ENCODE assay signal across 2 cellular contexts in genomic region chr17:2721603-2722002, GRCh38.
TF ChIP-seq lines count a peak whose summit lies in the region.

No MANE protein-coding gene starts in this region.

TF ChIP-seq in H1, 55 proteins besides CTCF, POLR2A, EP300 and RAD21:
- TF ChIP-seq NANOG (IDR thresholded peaks at IDR 0.05; ENCODE audit: insufficient read depth, low read depth, low read length, poor library complexity, severe bottlenecking) (no peak), SAP30 (IDR thresholded peaks at IDR 0.05; ENCODE audit: insufficient read depth, insufficient replicate concordance, low read length) (no peak), GTF2F1 (IDR thresholded peaks at IDR 0.05; ENCODE audit: borderline replicate concordance, low read depth, low read length) (no peak), CHD1 (IDR thresholded peaks at IDR 0.05; ENCODE audit: low read depth, low read length) (no peak), CHD2 (IDR thresholded peaks at IDR 0.05; ENCODE audit: low read length) (no peak), EGR1 (IDR thresholded peaks at IDR 0.05; ENCODE audit: borderline replicate concordance, low read depth, low read length) (no peak), CTBP2 (IDR thresholded peaks at IDR 0.05; ENCODE audit: borderline replicate concordance, insufficient read depth, insufficient read length, low read length) (no peak), EZH2 (IDR thresholded peaks at IDR 0.05; ENCODE audit: low read depth, low read length, severe bottlenecking) (no peak), ZNF274 (IDR thresholded peaks at IDR 0.05; ENCODE audit: borderline replicate concordance, extremely low read depth, low read length) (no peak), SIRT6 (IDR thresholded peaks at IDR 0.05; ENCODE audit: low read length) (no peak), POU5F1 (IDR thresholded peaks at IDR 0.05; ENCODE audit: low read depth, low read length) (no peak), BCL11A (IDR thresholded peaks at IDR 0.05; ENCODE audit: low read depth in 2 of 2, low read length in 2 of 2) (no peak), RXRA (IDR thresholded peaks at IDR 0.05; ENCODE audit: insufficient read depth, low read depth, low read length) (no peak), TBP (IDR thresholded peaks at IDR 0.05; ENCODE audit: low read depth, low read length) (no peak), SRF (IDR thresholded peaks at IDR 0.05; ENCODE audit: low read depth, low read length) (no peak), BACH1 (IDR thresholded peaks at IDR 0.05; ENCODE audit: low read length) (no peak), SIX5 (IDR thresholded peaks at IDR 0.05; ENCODE audit: low read depth, low read length) (no peak)
- TF ChIP-seq, protein P1, sequence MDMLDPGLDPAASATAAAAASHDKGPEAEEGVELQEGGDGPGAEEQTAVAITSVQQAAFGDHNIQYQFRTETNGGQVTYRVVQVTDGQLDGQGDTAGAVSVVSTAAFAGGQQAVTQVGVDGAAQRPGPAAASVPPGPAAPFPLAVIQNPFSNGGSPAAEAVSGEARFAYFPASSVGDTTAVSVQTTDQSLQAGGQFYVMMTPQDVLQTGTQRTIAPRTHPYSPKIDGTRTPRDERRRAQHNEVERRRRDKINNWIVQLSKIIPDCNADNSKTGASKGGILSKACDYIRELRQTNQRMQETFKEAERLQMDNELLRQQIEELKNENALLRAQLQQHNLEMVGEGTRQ (IDR thresholded peaks at IDR 0.05; ENCODE audit: low read length): no peak
- TF ChIP-seq, protein P2, sequence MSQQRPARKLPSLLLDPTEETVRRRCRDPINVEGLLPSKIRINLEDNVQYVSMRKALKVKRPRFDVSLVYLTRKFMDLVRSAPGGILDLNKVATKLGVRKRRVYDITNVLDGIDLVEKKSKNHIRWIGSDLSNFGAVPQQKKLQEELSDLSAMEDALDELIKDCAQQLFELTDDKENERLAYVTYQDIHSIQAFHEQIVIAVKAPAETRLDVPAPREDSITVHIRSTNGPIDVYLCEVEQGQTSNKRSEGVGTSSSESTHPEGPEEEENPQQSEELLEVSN (IDR thresholded peaks at IDR 0.05): no peak

TF ChIP-seq in SK-N-SH treated with all-trans-retinoic acid at 6 μM for 48 hours, 23 proteins besides CTCF, POLR2A, EP300 and RAD21:
- TF ChIP-seq, protein P3, sequence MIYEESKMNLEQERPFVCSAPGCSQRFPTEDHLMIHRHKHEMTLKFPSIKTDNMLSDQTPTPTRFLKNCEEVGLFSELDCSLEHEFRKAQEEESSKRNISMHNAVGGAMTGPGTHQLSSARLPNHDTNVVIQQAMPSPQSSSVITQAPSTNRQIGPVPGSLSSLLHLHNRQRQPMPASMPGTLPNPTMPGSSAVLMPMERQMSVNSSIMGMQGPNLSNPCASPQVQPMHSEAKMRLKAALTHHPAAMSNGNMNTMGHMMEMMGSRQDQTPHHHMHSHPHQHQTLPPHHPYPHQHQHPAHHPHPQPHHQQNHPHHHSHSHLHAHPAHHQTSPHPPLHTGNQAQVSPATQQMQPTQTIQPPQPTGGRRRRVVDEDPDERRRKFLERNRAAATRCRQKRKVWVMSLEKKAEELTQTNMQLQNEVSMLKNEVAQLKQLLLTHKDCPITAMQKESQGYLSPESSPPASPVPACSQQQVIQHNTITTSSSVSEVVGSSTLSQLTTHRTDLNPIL (CRISPR knock-in tag; IDR thresholded peaks at IDR 0.05; ENCODE audit: low read depth): no peak
- TF ChIP-seq TCF4 (CRISPR knock-in tag; IDR thresholded peaks at IDR 0.05; ENCODE audit: borderline replicate concordance): no peak
- no peak for TF ChIP-seq SNAI2 (CRISPR knock-in tag; IDR thresholded peaks at IDR 0.05)
- TF ChIP-seq ZNF565 (CRISPR knock-in tag; conservative IDR thresholded peaks at IDR 0.05; ENCODE audit: low read depth): no peak
- TF ChIP-seq ISL1 (CRISPR knock-in tag; IDR thresholded peaks at IDR 0.05): no peak
- no peak for TF ChIP-seq PATZ1 (CRISPR knock-in tag; IDR thresholded peaks at IDR 0.05; ENCODE audit: borderline replicate concordance)
- TF ChIP-seq ZC3H10 (CRISPR knock-in tag; IDR thresholded peaks at IDR 0.05): no peak
- no peak for TF ChIP-seq ESRRG (CRISPR knock-in tag; IDR thresholded peaks at IDR 0.05)
- no peak for TF ChIP-seq ZFP30 (CRISPR knock-in tag; IDR thresholded peaks at IDR 0.05)
- TF ChIP-seq CSDC2 (CRISPR knock-in tag; IDR thresholded peaks at IDR 0.05): no peak
- TF ChIP-seq RARB (CRISPR knock-in tag; IDR thresholded peaks at IDR 0.05): no peak
- TF ChIP-seq, protein P4, sequence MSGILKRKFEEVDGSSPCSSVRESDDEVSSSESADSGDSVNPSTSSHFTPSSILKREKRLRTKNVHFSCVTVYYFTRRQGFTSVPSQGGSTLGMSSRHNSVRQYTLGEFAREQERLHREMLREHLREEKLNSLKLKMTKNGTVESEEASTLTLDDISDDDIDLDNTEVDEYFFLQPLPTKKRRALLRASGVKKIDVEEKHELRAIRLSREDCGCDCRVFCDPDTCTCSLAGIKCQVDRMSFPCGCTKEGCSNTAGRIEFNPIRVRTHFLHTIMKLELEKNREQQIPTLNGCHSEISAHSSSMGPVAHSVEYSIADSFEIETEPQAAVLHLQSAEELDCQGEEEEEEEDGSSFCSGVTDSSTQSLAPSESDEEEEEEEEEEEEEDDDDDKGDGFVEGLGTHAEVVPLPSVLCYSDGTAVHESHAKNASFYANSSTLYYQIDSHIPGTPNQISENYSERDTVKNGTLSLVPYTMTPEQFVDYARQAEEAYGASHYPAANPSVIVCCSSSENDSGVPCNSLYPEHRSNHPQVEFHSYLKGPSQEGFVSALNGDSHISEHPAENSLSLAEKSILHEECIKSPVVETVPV (CRISPR knock-in tag; IDR thresholded peaks at IDR 0.05): no peak
- no peak for TF ChIP-seq BACH2 (CRISPR knock-in tag; IDR thresholded peaks at IDR 0.05; ENCODE audit: borderline replicate concordance)
- TF ChIP-seq POU6F1 (CRISPR knock-in tag; IDR thresholded peaks at IDR 0.05; ENCODE audit: borderline replicate concordance, low read depth): no peak
